Comparison of ENCODE assay signal across 8 cellular contexts in genomic region chr1:46303038-46303871, GRCh38.
A peak's percentile ranks its signal among the peaks of the same experiment; 100 is the strongest.
DNase-seq lines count a peak whose midpoint lies in the region; ATAC-seq and FAIRE-seq lines count a peak whose summit lies in the region.

LRRC41 (minus strand) TSS chr1:46303616; CDS start chr1:46303322, 294 bp downstream.
UQCRH (plus strand) TSS chr1:46303698; CDS start chr1:46303767, 69 bp downstream.

- FAIRE-seq in islet of Langerhans (lab: Jason Lieb, UNC), result peak; percentile 92

- peak; percentile 78 for ATAC-seq in GM19035 (IDR thresholded peaks at IDR 0.05; ENCODE audit: unreplicated experiment)
- ATAC-seq in HG03354 (IDR thresholded peaks at IDR 0.05; ENCODE audit: poor library complexity, severe bottlenecking, unreplicated experiment), result peak; percentile 85
- ATAC-seq in activated CD4-positive, CD25-positive, alpha-beta regulatory T cell treated with anti-CD3 and anti-CD28 coated beads, Interleukin-2, amount 50 U/mL, for 24 hours, result peak; percentile 87 to 88

- DNase-seq in AG20443 (ENCODE audit: low spot score) (peak; percentile 95), NCI-H446 treated with DMSO at 0.1 percent for 48 hours (lab: John Stamatoyannopoulos, UW) (peak; percentile 97), cerebellar cortex (ENCODE audit: low spot score) (peak; percentile 99)
- DNase-seq in stimulated activated CD4-positive, alpha-beta T cell treated with anti-CD3 and anti-CD28 coated beads, Interleukin-12 subunit alpha, Interleukin-12 subunit beta, amount 100 ng/mL, for 4 hours, result peak; percentile 89

Comparison
In these comparisons a context has a peak if more than half of its experiments do, and no peak if none do; other contexts are left out.
1. Peak in every context shown above with its lines: DNase-seq and ATAC-seq.